ENCODE assay signal across 8 cellular contexts in genomic region chr15:43376017-43376705, GRCh38. TPM values are rescaled to one million over a fixed set of nuclear protein-coding genes. Genes with fewer than 3 reads are reported as not detected.
DNase-seq lines count a peak whose midpoint lies in the region; ATAC-seq and TF ChIP-seq lines count a peak whose summit lies in the region.

No MANE protein-coding gene starts in this region.

- no peaks in the 10 kb centered on the region for H3K9me3 ChIP-seq in hepatocyte (ENCODE audit: low read depth)

- H3K27ac Mint-ChIP-seq in activated T-helper 17 cell treated with anti-CD3 and anti-CD28 coated beads, Interleukin-2, amount 50 U/mL, for 72 hours = no peak overlapping the region

- H3K9me2 ChIP-seq in hepatocyte (replicated peaks; ENCODE audit: insufficient read depth) = no peaks in the 10 kb centered on the region

- H3K27me3 Mint-ChIP-seq in activated T-helper 17 cell treated with anti-CD3 and anti-CD28 coated beads, Interleukin-2, amount 50 U/mL, for 72 hours = no peaks in the 10 kb centered on the region

- no peaks in the 10 kb centered on the region for H4K20me1 ChIP-seq in hepatocyte (ENCODE audit: insufficient read depth, poor library complexity, severe bottlenecking)

- WGBS in hepatocyte (ENCODE audit: low lambda C conversion rate, missing lambda C conversion rate) = 83% methylated on average over 13 of the region's 13 CpGs

- H3K79me2 ChIP-seq in hepatocyte = peaks cover 34% of the 10 kb centered on the region

- peaks cover 22% of the 10 kb centered on the region for H3K4me1 Mint-ChIP-seq in activated T-helper 17 cell treated with anti-CD3 and anti-CD28 coated beads, Interleukin-2, amount 50 U/mL, for 72 hours

- no peak overlapping the region for H3K4me3 ChIP-seq in hepatocyte

- H3K27me3 ChIP-seq in hepatocyte = no peaks in the 10 kb centered on the region

- peak; percentile 88 for TF ChIP-seq CTCF in 22Rv1 (IDR thresholded peaks at IDR 0.05)
- TF ChIP-seq CTCF in hepatocyte (IDR thresholded peaks at IDR 0.05; ENCODE audit: poor library complexity) = peak; percentile 58

- in situ Hi-C loops in G401 (cut with HindIII; ENCODE audit: low sequenced_read_pairs) = no loop called here

- H3K27ac ChIP-seq in 22Rv1 (no peak overlapping the region), hepatocyte (no peak overlapping the region)

- peak; percentile 37 for ATAC-seq in activated T-helper 17 cell treated with anti-CD3 and anti-CD28 coated beads, Interleukin-2, amount 50 U/mL, for 72 hours (replicated peaks)
- ATAC-seq in GM21529 (IDR thresholded peaks at IDR 0.05; ENCODE audit: unreplicated experiment) = no peak

- no peak overlapping the region for H3K4me3 Mint-ChIP-seq in activated T-helper 17 cell treated with anti-CD3 and anti-CD28 coated beads, Interleukin-2, amount 50 U/mL, for 72 hours

- no peaks in the 10 kb centered on the region for H3K9me3 Mint-ChIP-seq in activated T-helper 17 cell treated with anti-CD3 and anti-CD28 coated beads, Interleukin-2, amount 50 U/mL, for 72 hours

- no peak overlapping the region for H2AFZ ChIP-seq in hepatocyte

- peaks cover 57% of the 10 kb centered on the region for H3K36me3 Mint-ChIP-seq in activated T-helper 17 cell treated with anti-CD3 and anti-CD28 coated beads, Interleukin-2, amount 50 U/mL, for 72 hours (ENCODE audit: low read depth)

- H3K4me1 ChIP-seq in hepatocyte (ENCODE audit: insufficient read depth) = peaks cover 7% of the 10 kb centered on the region

- H3K36me3 ChIP-seq in hepatocyte (replicated peaks; ENCODE audit: insufficient read depth, low read depth) = no peaks in the 10 kb centered on the region

- H3K4me2 ChIP-seq in hepatocyte = no peak overlapping the region

- DNase-seq in G401 (ENCODE audit: low spot score) (peak; percentile 39), NCI-H2171 treated with DMSO at 0.1 percent for 48 hours (lab: John Stamatoyannopoulos, UW) (peak; percentile 47), hepatocyte (ENCODE audit: low spot score) (peak; percentile 52), inferior parietal cortex (ENCODE audit: extremely low spot score) (no peak)
- peak; percentile 40 for DNase-seq in stimulated activated CD8-positive, alpha-beta memory T cell treated with anti-CD3 and anti-CD28 coated beads, Interleukin-4, amount 100 ng/mL, for 48 hours

RNA-seq across cellular contexts. Expression of gene TUBGCP4, which starts 5.3 kb away (rescaled TPM):
- 19.2 and 24.0 TPM in 2 replicates for total RNA-seq in G401 (2014; rRNA removed; shearing (Covaris generic))
- 10 to 100 TPM; 32.3 to 41.3 TPM for total RNA-seq in activated T-helper 17 cell treated with anti-CD3 and anti-CD28 coated beads, Interleukin-2, amount 50 U/mL, for 72 hours
- 12.0 and 13.4 TPM in 2 replicates for total RNA-seq in hepatocyte
- polyA plus RNA-seq in hepatocyte = 9.5 and 17.2 TPM in 2 replicates

RNA-seq across cellular contexts. Expression of gene ZSCAN29, which starts 5.3 kb away (rescaled TPM):
- total RNA-seq in G401 (2014; rRNA removed; shearing (Covaris generic)) = 19.0 and 35.6 TPM in 2 replicates
- 10 to 100 TPM; 18.6 to 20.6 TPM for total RNA-seq in activated T-helper 17 cell treated with anti-CD3 and anti-CD28 coated beads, Interleukin-2, amount 50 U/mL, for 72 hours
- total RNA-seq in hepatocyte = 29.8 and 30.3 TPM in 2 replicates
- polyA plus RNA-seq in hepatocyte = 6.1 and 9.8 TPM in 2 replicates

RNA-seq across cellular contexts. Expression of gene LCMT2, which starts 45.8 kb away (rescaled TPM):
- total RNA-seq in G401 (2014; rRNA removed; shearing (Covaris generic)) = not detected in 2 replicates
- 10 to 100 TPM in 1 of 2 donors, 1 to 10 TPM in 1; 7.1 to 10.4 TPM for total RNA-seq in activated T-helper 17 cell treated with anti-CD3 and anti-CD28 coated beads, Interleukin-2, amount 50 U/mL, for 72 hours
- 9.1 and 12.6 TPM in 2 replicates for total RNA-seq in hepatocyte
- 6.1 and 6.3 TPM in 2 replicates for polyA plus RNA-seq in hepatocyte
